8 cellular contexts compared by ENCODE assay signal in the genomic region with DNA sequence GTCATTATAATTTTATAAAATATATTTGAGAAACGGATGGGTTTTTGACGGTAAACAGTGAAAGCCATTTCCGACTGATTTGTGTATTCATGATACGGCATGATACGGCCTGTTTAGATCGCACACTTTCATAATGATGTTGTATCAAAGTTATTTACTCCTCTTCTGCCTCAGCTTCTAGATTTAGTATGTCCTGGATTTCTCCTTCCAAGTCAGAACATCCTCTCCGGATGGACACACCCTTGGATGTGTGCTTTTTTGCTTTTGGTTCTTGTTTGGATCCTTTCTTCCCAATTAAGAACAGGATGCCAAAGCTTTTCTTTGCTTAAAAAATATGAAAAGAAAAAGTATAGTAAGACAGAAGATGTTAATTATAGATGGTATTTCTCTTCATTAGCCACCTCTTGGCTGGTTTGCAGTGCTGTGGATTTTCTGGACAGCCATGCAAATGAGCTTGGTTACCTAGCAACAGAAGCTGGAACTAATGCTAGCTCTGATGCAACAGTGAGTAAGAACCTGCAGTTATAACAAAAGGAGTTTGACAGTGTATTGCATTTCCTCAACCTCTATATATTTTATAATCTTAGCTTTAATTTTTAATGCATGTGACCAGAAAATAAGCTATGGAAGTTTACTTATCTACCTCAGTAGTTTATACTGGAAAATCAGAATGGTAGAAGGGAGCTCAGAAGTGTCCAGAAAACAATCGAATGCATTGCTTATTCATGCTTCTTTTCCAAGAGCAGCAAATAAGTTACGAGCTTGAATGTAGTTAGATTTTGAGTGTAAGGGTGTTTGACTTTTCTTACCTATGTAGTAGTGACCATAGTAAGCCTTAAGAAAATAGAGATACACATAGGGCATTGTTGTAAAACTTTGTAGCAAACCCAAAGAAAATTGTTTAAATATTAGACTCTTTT. TPM values are rescaled to one million over a fixed set of nuclear protein-coding genes. Genes with fewer than 3 reads are reported as not detected.
DNase-seq lines count a peak whose midpoint lies in the region; ATAC-seq and TF ChIP-seq lines count a peak whose summit lies in the region.

No MANE protein-coding gene starts in this region.

- peaks cover 67% of the 10 kb centered on the region for H3K36me3 Mint-ChIP-seq in activated CD8-positive, alpha-beta T cell treated with anti-CD3 and anti-CD28 coated beads for 36 hours (ENCODE audit: low read depth)
- peaks cover 68% of the 10 kb centered on the region for H3K36me3 Mint-ChIP-seq in activated CD8-positive, alpha-beta T cell treated with anti-CD3 and anti-CD28 coated beads, Interleukin-2, amount 10 ng/mL, durations not matched to agents 7 days and 5 days (ENCODE audit: low read depth)

- POLR2A ChIA-PET in activated CD8-positive, alpha-beta T cell treated with anti-CD3 and anti-CD28 coated beads for 36 hours (lab: Charles Lee), result interaction anchor here (0.7 to 1.5 kb wide), 2 partner anchors 38 to 43 kb away, joined by 3 to 4 read pairs; partner anchors contain the start of gene CD8A
- POLR2A ChIA-PET in activated CD8-positive, alpha-beta T cell treated with anti-CD3 and anti-CD28 coated beads, Interleukin-2, amount 10 ng/mL, durations not matched to agents 7 days and 5 days (lab: Charles Lee), result no interaction called here

- H3K27me3 ChIP-seq in HUES48 (ENCODE audit: control insufficient read depth, insufficient read depth, low read length), result no peaks in the 10 kb centered on the region

- H3K4me3 Mint-ChIP-seq in activated CD8-positive, alpha-beta T cell treated with anti-CD3 and anti-CD28 coated beads for 36 hours, result no peak overlapping the region
- no peak overlapping the region for H3K4me3 Mint-ChIP-seq in activated CD8-positive, alpha-beta T cell treated with anti-CD3 and anti-CD28 coated beads, Interleukin-2, amount 10 ng/mL, durations not matched to agents 7 days and 5 days

- H3K27ac ChIP-seq in HUES48 (ENCODE audit: low read depth, low read length), result no peak overlapping the region

- intact Hi-C loops in activated CD8-positive, alpha-beta T cell treated with anti-CD3 and anti-CD28 coated beads for 36 hours (cut with micrococcal nuclease), result no loop called here

- TF ChIP-seq CTCF in activated CD8-positive, alpha-beta T cell treated with anti-CD3 and anti-CD28 coated beads for 36 hours (IDR thresholded peaks at IDR 0.05), result no peak
- TF ChIP-seq CTCF in astrocyte of the cerebellum (IDR thresholded peaks at IDR 0.05; ENCODE audit: low read depth, low read length, missing control alignments) (no peak), GM10266 (IDR thresholded peaks at IDR 0.05; ENCODE audit: control insufficient read depth, insufficient read depth, low read depth, missing control alignments) (no peak)

- H3K4me1 ChIP-seq in HUES48 (ENCODE audit: control insufficient read depth, insufficient read depth, low read length), result peaks cover 11% of the 10 kb centered on the region

- peak overlapping the region; percentile 7; the same call in 1 of the 2 replicates for H3K9ac ChIP-seq in HUES48 (ENCODE audit: low read depth, low read length)

- CTCF ChIA-PET in activated CD8-positive, alpha-beta T cell treated with anti-CD3 and anti-CD28 coated beads for 36 hours (lab: Charles Lee), result interaction anchor here (1.2 to 2.8 kb wide), 2 partner anchors 16 to 22 kb away, joined by 3 to 21 read pairs; no protein-coding TSS in a partner anchor
- CTCF ChIA-PET in activated CD8-positive, alpha-beta T cell treated with anti-CD3 and anti-CD28 coated beads, Interleukin-2, amount 10 ng/mL, durations not matched to agents 7 days and 5 days (lab: Charles Lee), result interaction anchor here (0.7 to 1.8 kb wide), 3 partner anchors 15 to 230 kb away, joined by 3 to 9 read pairs (median 6); no protein-coding TSS in a partner anchor

- H3K36me3 ChIP-seq in HUES48 (ENCODE audit: control insufficient read depth, insufficient read depth, low read length), result peaks cover 15% of the 10 kb centered on the region

- H3K4me3 ChIP-seq in HUES48 (ENCODE audit: low read depth, low read length) (no peak overlapping the region), astrocyte of the cerebellum (ENCODE audit: low read depth, low read length) (no peak overlapping the region)

- H3K9me3 Mint-ChIP-seq in activated CD8-positive, alpha-beta T cell treated with anti-CD3 and anti-CD28 coated beads for 36 hours, result peaks cover 10% of the 10 kb centered on the region
- peaks cover 16% of the 10 kb centered on the region for H3K9me3 Mint-ChIP-seq in activated CD8-positive, alpha-beta T cell treated with anti-CD3 and anti-CD28 coated beads, Interleukin-2, amount 10 ng/mL, durations not matched to agents 7 days and 5 days (ENCODE audit: insufficient read depth)

- DNase-seq in activated CD8-positive, alpha-beta T cell treated with anti-CD3 and anti-CD28 coated beads for 36 hours, result peak; percentile 52
- no peak for DNase-seq in activated CD8-positive, alpha-beta T cell treated with anti-CD3 and anti-CD28 coated beads, Interleukin-2, amount 10 ng/mL, durations not matched to agents 7 days and 5 days
- DNase-seq in astrocyte of the cerebellum (ENCODE audit: low read depth) (peak; percentile 74), left lobe of liver (ENCODE audit: low spot score) (no peak), GM10266 (ENCODE audit: extremely low spot score) (no peak)

- peak overlapping the region; percentile 72 for H3K27ac Mint-ChIP-seq in activated CD8-positive, alpha-beta T cell treated with anti-CD3 and anti-CD28 coated beads for 36 hours
- no peak overlapping the region for H3K27ac Mint-ChIP-seq in activated CD8-positive, alpha-beta T cell treated with anti-CD3 and anti-CD28 coated beads, Interleukin-2, amount 10 ng/mL, durations not matched to agents 7 days and 5 days

- H3K27me3 Mint-ChIP-seq in activated CD8-positive, alpha-beta T cell treated with anti-CD3 and anti-CD28 coated beads for 36 hours, result no peaks in the 10 kb centered on the region
- H3K27me3 Mint-ChIP-seq in activated CD8-positive, alpha-beta T cell treated with anti-CD3 and anti-CD28 coated beads, Interleukin-2, amount 10 ng/mL, durations not matched to agents 7 days and 5 days (ENCODE audit: low read depth), result no peaks in the 10 kb centered on the region

- H3K4me1 Mint-ChIP-seq in activated CD8-positive, alpha-beta T cell treated with anti-CD3 and anti-CD28 coated beads for 36 hours (ENCODE audit: low read depth), result peaks cover 50% of the 10 kb centered on the region
- peaks cover 14% of the 10 kb centered on the region for H3K4me1 Mint-ChIP-seq in activated CD8-positive, alpha-beta T cell treated with anti-CD3 and anti-CD28 coated beads, Interleukin-2, amount 10 ng/mL, durations not matched to agents 7 days and 5 days (ENCODE audit: low read depth)

- ATAC-seq in activated CD8-positive, alpha-beta T cell treated with anti-CD3 and anti-CD28 coated beads for 36 hours, result peak; percentile 77
- ATAC-seq in activated CD8-positive, alpha-beta T cell treated with anti-CD3 and anti-CD28 coated beads, Interleukin-2, amount 10 ng/mL, durations not matched to agents 7 days and 5 days, result no peak
- ATAC-seq in left lobe of liver, result peak; percentile 72
- ATAC-seq in HG02763 (IDR thresholded peaks at IDR 0.05; ENCODE audit: unreplicated experiment), result no peak
- no peak for ATAC-seq in GM19324 (IDR thresholded peaks at IDR 0.05; ENCODE audit: low FRiP score, unreplicated experiment)

- in situ Hi-C loops in astrocyte of the cerebellum (cut with HindIII; ENCODE audit: low sequenced_read_pairs), result no loop called here

- H3K9me3 ChIP-seq in HUES48 (ENCODE audit: control insufficient read depth, insufficient read depth, low read length), result no peaks in the 10 kb centered on the region

RNA-seq across cellular contexts. Expression of gene RMND5A, which starts 27.9 kb away (rescaled TPM):
- total RNA-seq in activated CD8-positive, alpha-beta T cell treated with anti-CD3 and anti-CD28 coated beads for 36 hours, result 10 to 100 TPM; 56.5 to 57.3 TPM
- total RNA-seq in activated CD8-positive, alpha-beta T cell treated with anti-CD3 and anti-CD28 coated beads, Interleukin-2, amount 10 ng/mL, durations not matched to agents 7 days and 5 days, result 10 to 100 TPM; 34.4 to 35.2 TPM
- 42.5 TPM for total RNA-seq in left lobe of liver

RNA-seq across cellular contexts. Expression of gene CD8A, which starts 42.7 kb away (rescaled TPM):
- total RNA-seq in activated CD8-positive, alpha-beta T cell treated with anti-CD3 and anti-CD28 coated beads for 36 hours, result 100 to 1,000 TPM; 419 to 432 TPM
- total RNA-seq in activated CD8-positive, alpha-beta T cell treated with anti-CD3 and anti-CD28 coated beads, Interleukin-2, amount 10 ng/mL, durations not matched to agents 7 days and 5 days, result 100 to 1,000 TPM; 667 to 675 TPM
- total RNA-seq in left lobe of liver, result 0.81 TPM

Comparison
In these comparisons a context has a peak if more than half of its experiments do, and no peak if none do; other contexts are left out.
1. ATAC-seq: peak in activated CD8-positive, alpha-beta T cell treated with anti-CD3 and anti-CD28 coated beads for 36 hours (single experiment) and left lobe of liver (single experiment); none in activated CD8-positive, alpha-beta T cell treated with anti-CD3 and anti-CD28 coated beads, Interleukin-2, amount 10 ng/mL, durations not matched to agents 7 days and 5 days (single experiment), HG02763 (single experiment) and GM19324 (single experiment).
2. DNase-seq: peak in activated CD8-positive, alpha-beta T cell treated with anti-CD3 and anti-CD28 coated beads for 36 hours (single experiment) and astrocyte of the cerebellum (single experiment); none in activated CD8-positive, alpha-beta T cell treated with anti-CD3 and anti-CD28 coated beads, Interleukin-2, amount 10 ng/mL, durations not matched to agents 7 days and 5 days (single experiment), left lobe of liver (single experiment) and GM10266 (single experiment).
3. RNA of gene CD8A, which starts 42.7 kb away (total RNA-seq): 667 to 675 TPM in activated CD8-positive, alpha-beta T cell treated with anti-CD3 and anti-CD28 coated beads, Interleukin-2, amount 10 ng/mL, durations not matched to agents 7 days and 5 days and 419 to 432 TPM in activated CD8-positive, alpha-beta T cell treated with anti-CD3 and anti-CD28 coated beads for 36 hours; 0.81 TPM in left lobe of liver (single experiment); every median in the first group is over 100 times any median in the second.